In genomic region chr1:45522324-45523104, GRCh38 we compare ENCODE assay signal across 8 cellular contexts. TPM values are rescaled to one million over a fixed set of nuclear protein-coding genes. Genes with fewer than 3 reads are reported as not detected.
DNase-seq lines count a peak whose midpoint lies in the region; ATAC-seq and TF ChIP-seq lines count a peak whose summit lies in the region.

No MANE protein-coding gene starts in this region.

- H3K4me1 Mint-ChIP-seq in Caco-2 (ENCODE audit: low read depth, unreplicated experiment): peaks cover 31% of the 10 kb centered on the region

- 82 to 84% (median 82%) methylated on average over 20 to 21 of the region's 21 CpGs for WGBS in adrenal gland, 4 donors
- WGBS in thyroid gland, 2 donors: 84% methylated on average over 21 of the region's 21 CpGs

- ATAC-seq in HG03342 (IDR thresholded peaks at IDR 0.05; ENCODE audit: unreplicated experiment): peak; percentile 13
- no peak for ATAC-seq in left lung
- ATAC-seq in GM21526 (IDR thresholded peaks at IDR 0.05; ENCODE audit: low FRiP score, unreplicated experiment): no peak

- no peaks in the 10 kb centered on the region for H3K9me3 Mint-ChIP-seq in Caco-2 (ENCODE audit: unreplicated experiment)

- H3K27ac Mint-ChIP-seq in Caco-2 (ENCODE audit: unreplicated experiment): peak overlapping the region; percentile 98

- CTCF ChIA-PET in Caco-2 (lab: Charles Lee): interaction anchor here (0.8 to 1.5 kb wide), 4 partner anchors 10 to 47 kb away, joined by 3 to 9 read pairs (median 4); partner anchors contain the start of gene MMACHC

- intact Hi-C loops in Caco-2 (cut with micrococcal nuclease; ENCODE audit: unreplicated experiment): no loop called here
- intact Hi-C loops in adrenal gland (cut with DNase I): no loop called here
- intact Hi-C loops in left lung (cut with DNase I): no loop called here
- intact Hi-C loops in thyroid gland (cut with DNase I): no loop called here

- H3K4me1 ChIP-seq in Caco-2 (peaks cover 40% of the 10 kb centered on the region), adrenal gland (replicated peaks in 1 of 2) (peaks cover 5 to 13% of the 10 kb centered on the region in 2 donors), left lung (peaks cover 11 to 23% of the 10 kb centered on the region in 2 donors), thyroid gland (peaks cover 31 to 35% of the 10 kb centered on the region in 2 donors)

- TF ChIP-seq CTCF in Caco-2 (IDR thresholded peaks at IDR 0.05; ENCODE audit: insufficient read depth in 1 of 2, low read depth in 1 of 2, low read length in 1 of 2, severe bottlenecking in 1 of 2, unreplicated experiment in 1 of 2) (no peak), adrenal gland (IDR thresholded peaks at IDR 0.05) (no peak), left lung (IDR thresholded peaks at IDR 0.05) (no peak), thyroid gland (IDR thresholded peaks at IDR 0.05) (no peak)

- H3K4me3 ChIP-seq in Caco-2 (ENCODE audit: low read depth, low read length) (peak overlapping the region; percentile 75), adrenal gland (peak overlapping the region in 2 of 4 donors; percentile 99), left lung (peak overlapping the region; percentile 85 to 91), thyroid gland (replicated peaks in 1 of 3) (peak overlapping the region in 2 of 3 donors; percentile 98 to 100)

- H3K36me3 ChIP-seq in Caco-2 (ENCODE audit: control insufficient read depth, insufficient read depth, low read length) (no peaks in the 10 kb centered on the region), adrenal gland (replicated peaks in 1 of 2) (peaks cover 0 to 6% of the 10 kb centered on the region in 2 donors), left lung (peaks cover 0 to 13% of the 10 kb centered on the region in 2 donors), thyroid gland (peaks cover 0 to 5% of the 10 kb centered on the region in 2 donors)

- H3K36me3 Mint-ChIP-seq in Caco-2 (ENCODE audit: insufficient read depth, unreplicated experiment): peaks cover 56% of the 10 kb centered on the region

- peak overlapping the region; percentile 82 for H3K4me3 Mint-ChIP-seq in Caco-2 (ENCODE audit: unreplicated experiment)

- peak overlapping the region; percentile 62 to 96 (median 93) for H3K27ac ChIP-seq in adrenal gland
- peak overlapping the region; percentile 91 to 96 for H3K27ac ChIP-seq in left lung
- peak overlapping the region; percentile 96 to 99 (median 98) for H3K27ac ChIP-seq in thyroid gland

- POLR2A ChIA-PET in Caco-2 (lab: Charles Lee): interaction anchor here (0.5 to 2.6 kb wide), 21 partner anchors 10 to 1915 kb away, joined by 3 to 40 read pairs (median 4); partner anchors contain the start of genes AKR1A1, CCDC163, FOXD2 and MMACHC

- no peaks in the 10 kb centered on the region for H3K27me3 Mint-ChIP-seq in Caco-2 (ENCODE audit: insufficient read depth, unreplicated experiment)

- TF ChIP-seq POLR2A in adrenal gland (IDR thresholded peaks at IDR 0.05) (no peak), thyroid gland (IDR thresholded peaks at IDR 0.05) (no peak)

- DNase-seq in Caco-2 (no peak), adrenal gland (no peak), left lung (no peak), thyroid gland (no peak), NCI-H1105 treated with DMSO at 0.1 percent for 48 hours (lab: John Stamatoyannopoulos, UW) (no peak)
- DNase-seq in stimulated activated CD4-positive, alpha-beta T cell treated with anti-CD3 and anti-CD28 coated beads, Interleukin-4, amount 100 ng/mL, for 4 hours: no peak

- TSS peak; percentile 100 for BruUV-seq in Caco-2 (replicated peaks; lab: Mats Ljungman, UMichigan)

- H3K9me3 ChIP-seq in Caco-2: no peaks in the 10 kb centered on the region; the same call in 1 of the 2 replicates
- H3K9me3 ChIP-seq in adrenal gland (replicated peaks in 1 of 3): no peaks in the 10 kb centered on the region
- H3K9me3 ChIP-seq in left lung: no peaks in the 10 kb centered on the region
- no peaks in the 10 kb centered on the region for H3K9me3 ChIP-seq in thyroid gland

- H3K27me3 ChIP-seq in Caco-2 (replicated peaks; ENCODE audit: control insufficient read depth, insufficient read depth, low read length) (no peaks in the 10 kb centered on the region), adrenal gland (no peaks in the 10 kb centered on the region), left lung (peaks cover 0 to 9% of the 10 kb centered on the region in 2 donors), thyroid gland (no peaks in the 10 kb centered on the region)

RNA-seq across cellular contexts. Expression of gene PRDX1, which starts 0.8 kb away (rescaled TPM):
- 637 and 684 TPM in 2 replicates for total RNA-seq in Caco-2 (2022)
- 100 to 1,000 TPM; 343 to 519 (median 442) TPM for total RNA-seq in adrenal gland
- 100 to 1,000 TPM; 404 to 695 (median 559) TPM for polyA plus RNA-seq in adrenal gland
- total RNA-seq in left lung: 100 to 1,000 TPM; 427 to 579 TPM
- 1,000 to 10,000 TPM in 2 of 4 donors, 100 to 1,000 TPM in 2; 872 to 1,202 (median 1,015) TPM for total RNA-seq in thyroid gland

RNA-seq across cellular contexts. Expression of gene MMACHC, which starts 22.4 kb away (rescaled TPM):
- 5.0 and 6.7 TPM in 2 replicates for total RNA-seq in Caco-2 (2022)
- 10 to 100 TPM in 4 of 8 donors, 1 to 10 TPM in 4; 2.3 to 12.7 (median 9.6) TPM for total RNA-seq in adrenal gland
- polyA plus RNA-seq in adrenal gland: 10 to 100 TPM in 1 of 3 donors, 1 to 10 TPM in 2; 2.3 to 10.3 (median 3.1) TPM
- total RNA-seq in left lung: 1 to 10 TPM; 5.8 to 5.9 TPM
- 1 to 10 TPM; 1.3 to 5.9 (median 5.0) TPM for total RNA-seq in thyroid gland

RNA-seq across cellular contexts. Expression of gene CCDC163, which starts 22.6 kb away (rescaled TPM):
- total RNA-seq in Caco-2 (2022) (2.8 and 3.0 TPM in 2 replicates), adrenal gland (1 to 10 TPM in 5 of 8 donors, under 1 TPM in 3; 0.24 to 8.9 (median 1.3) TPM), left lung (1 to 10 TPM in 1 of 2 donors, under 1 TPM in 1; 0.50 to 2.0 TPM), thyroid gland (1 to 10 TPM in 2 of 4 donors, under 1 TPM in 2; 0.40 to 1.7 (median 1.0) TPM)
- polyA plus RNA-seq in adrenal gland: 1 to 10 TPM in 2 of 3 donors, under 1 TPM in 1; 0.48 to 9.2 (median 4.0) TPM

RNA-seq across cellular contexts. Expression of gene AKR1A1, which starts 28.1 kb away (rescaled TPM):
- 119 and 129 TPM in 2 replicates for total RNA-seq in Caco-2 (2022)
- 100 to 1,000 TPM in 7 of 8 donors, 10 to 100 TPM in 1; 85.6 to 157 (median 119) TPM for total RNA-seq in adrenal gland
- polyA plus RNA-seq in adrenal gland: 100 to 1,000 TPM in 2 of 3 donors, 10 to 100 TPM in 1; 87.9 to 199 (median 165) TPM
- 100 to 1,000 TPM; 183 to 258 TPM for total RNA-seq in left lung
- total RNA-seq in thyroid gland: 100 to 1,000 TPM in 3 of 4 donors, 10 to 100 TPM in 1; 67.5 to 143 (median 127) TPM

RNA-seq across cellular contexts. Expression of gene TESK2, which starts 31.6 kb away (rescaled TPM):
- total RNA-seq in Caco-2 (2022) (11.9 and 14.7 TPM in 2 replicates), adrenal gland (10 to 100 TPM in 1 of 8 donors, 1 to 10 TPM in 7; 1.1 to 21.4 (median 4.5) TPM), left lung (1 to 10 TPM; 4.3 to 5.9 TPM), thyroid gland (1 to 10 TPM; 4.8 to 5.7 (median 5.5) TPM)
- polyA plus RNA-seq in adrenal gland: 1 to 10 TPM; 1.2 to 3.6 (median 1.7) TPM
